Comparison of ENCODE assay signal across 12 cellular contexts in the genomic region with DNA sequence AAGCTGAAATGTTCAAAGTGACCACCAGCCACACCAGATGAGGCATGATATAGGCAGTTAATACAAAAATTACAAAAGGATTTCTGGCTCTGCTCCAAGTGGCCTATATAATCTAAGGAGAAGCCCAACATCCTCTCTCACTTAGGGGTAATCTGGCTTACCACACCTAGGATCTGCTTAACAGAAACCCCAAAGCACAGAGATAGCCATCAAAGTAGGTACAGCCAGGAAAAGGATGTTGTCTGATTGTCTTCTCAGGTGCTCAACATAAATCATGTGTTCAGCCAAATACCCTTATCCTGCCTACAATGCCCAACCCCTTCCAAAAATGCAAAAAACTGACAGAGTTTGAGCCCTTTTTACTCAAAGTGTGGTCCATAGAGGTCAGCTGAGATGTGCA. TPM values are rescaled to one million over a fixed set of nuclear protein-coding genes. Genes with fewer than 3 reads are reported as not detected.
A peak's percentile ranks its signal among the peaks of the same experiment; 100 is the strongest.
DNase-seq lines count a peak whose midpoint lies in the region; ATAC-seq, FAIRE-seq and TF ChIP-seq lines count a peak whose summit lies in the region.
"Had no signal": no experiment of that assay in that cellular context is flagged by ENCODE, and none has a peak within 500 bp of the region (broad histone marks: within the 10 kb centered on the region; RNA-seq: fewer than 3 reads in every experiment).

No MANE protein-coding gene starts in this region.

- TF ChIP-seq EP300 in K562 (IDR thresholded peaks at IDR 0.05; ENCODE audit: low read length), result no peak

- TF ChIP-seq POLR2A in K562 (conservative IDR thresholded peaks at IDR 0.05), result no peak

- H3K27me3 Mint-ChIP-seq in activated naive CD8-positive, alpha-beta T cell treated with anti-CD3 and anti-CD28 coated beads, Interleukin-2, amount 10 ng/mL, durations not matched to agents 7 days and 5 days, result no peaks in the 10 kb centered on the region
- no peaks in the 10 kb centered on the region for H3K27me3 Mint-ChIP-seq in activated naive CD8-positive, alpha-beta T cell treated with anti-CD3 and anti-CD28 coated beads, Interleukin-2, amount 50 U/mL, for 24 hours
- H3K27me3 Mint-ChIP-seq in naive thymus-derived CD4-positive, alpha-beta T cell, result peaks cover 0 to 9% (median 0%) of the 10 kb centered on the region in 5 donors
- H3K27me3 Mint-ChIP-seq: stimulated activated memory B cell treated with anti-CD40 and anti-IgM and Interleukin-4, amounts not matched to agents 10 μg/mL and 1 μg/mL and 100 μg/mL, for 72 hours had no signal

- POLR2A ChIA-PET in activated naive CD8-positive, alpha-beta T cell treated with anti-CD3 and anti-CD28 coated beads, Interleukin-2, amount 10 ng/mL, durations not matched to agents 7 days and 5 days (lab: Charles Lee), result interaction anchor here (1.4 to 1.6 kb wide), 2 partner anchors 91 to 226 kb away, joined by 3 read pairs; a partner anchor contains a TSS
- POLR2A ChIA-PET in K562 (lab: Yijun Ruan, JAX), result no interaction called here
- POLR2A ChIA-PET in naive thymus-derived CD4-positive, alpha-beta T cell (lab: Charles Lee), result no interaction called here

- intact Hi-C loops in K562 (cut with micrococcal nuclease), result no loop called here
- intact Hi-C loops in naive thymus-derived CD4-positive, alpha-beta T cell (cut with micrococcal nuclease), result loop anchor here in 1 of 2 donors (2.0 kb wide), 1 partner anchor 14 kb away; no protein-coding TSS in a partner anchor
- intact Hi-C loops in upper lobe of right lung (cut with DNase I), result no loop called here

- no peak overlapping the region for H3K9ac ChIP-seq in K562 (ENCODE audit: insufficient read depth in 1 of 2, low read depth in 2 of 2, low read length in 2 of 2)

- no peak overlapping the region for H2AFZ ChIP-seq in K562 (ENCODE audit: low read depth, low read length)

- in situ Hi-C loops in K562 (cut with MboI), result no loop called here

- H3K9me3 ChIP-seq in K562 (replicated peaks; ENCODE audit: control insufficient read depth, insufficient read depth, low read depth, low read length) (no peaks in the 10 kb centered on the region), upper lobe of right lung (no peaks in the 10 kb centered on the region)
- H3K9me3 ChIP-seq in naive thymus-derived CD4-positive, alpha-beta T cell (ENCODE audit: control insufficient read depth in 2 of 3, low read length in 3 of 3), result no peaks in the 10 kb centered on the region

- no peaks in the 10 kb centered on the region for H3K9me1 ChIP-seq in K562 (ENCODE audit: control insufficient read depth, insufficient read depth, low read length)

- H3K4me1 ChIP-seq in K562 (replicated peaks in 1 of 2; ENCODE audit: control insufficient read depth in 2 of 2, insufficient read depth in 2 of 2, low read length in 2 of 2) (no peaks in the 10 kb centered on the region), upper lobe of right lung (peaks cover 3% of the 10 kb centered on the region)
- peaks cover 0 to 8% of the 10 kb centered on the region in 2 donors for H3K4me1 ChIP-seq in naive thymus-derived CD4-positive, alpha-beta T cell (ENCODE audit: control insufficient read depth in 2 of 2, insufficient read depth in 2 of 2, low read length in 2 of 2)

- H3K4me2 ChIP-seq in K562 (ENCODE audit: insufficient read depth, low read length), result no peak overlapping the region

- TF ChIP-seq CTCF in K562 (IDR thresholded peaks at IDR 0.05 in 2 of 3, conservative IDR thresholded peaks at IDR 0.05 in 1 of 3; ENCODE audit: insufficient read depth in 2 of 3, low read depth in 1 of 3, low read length in 3 of 3), result no peak
- no peak for TF ChIP-seq CTCF in upper lobe of right lung (IDR thresholded peaks at IDR 0.05)

- no peak for DNase-seq in activated naive CD8-positive, alpha-beta T cell treated with anti-CD3 and anti-CD28 coated beads, Interleukin-2, amount 10 ng/mL, durations not matched to agents 7 days and 5 days
- DNase-seq in activated naive CD8-positive, alpha-beta T cell treated with anti-CD3 and anti-CD28 coated beads, Interleukin-2, amount 50 U/mL, for 24 hours, result no peak
- DNase-seq in K562 (ENCODE audit: extremely low read depth in 1 of 4, low spot score in 3 of 4) (no peak), upper lobe of right lung (no peak), ecto neural progenitor cell (ENCODE audit: low spot score) (no peak), NCI-H446 treated with DMSO at 0.1 percent for 48 hours (lab: John Stamatoyannopoulos, UW) (no peak), pons (ENCODE audit: low spot score) (no peak)
- peak in 6 of 9 donors; percentile 9 to 43 (median 18) for DNase-seq in naive thymus-derived CD4-positive, alpha-beta T cell
- DNase-seq: activated CD4-positive, alpha-beta T cell treated with anti-CD3 and anti-CD28 coated beads, Interleukin-2, amount 50 U/mL, for 48 hours; NCI-H1105 treated with DMSO at 0.1 percent for 48 hours had no signal

- no peaks in the 10 kb centered on the region for H3K36me3 ChIP-seq in K562 (ENCODE audit: control insufficient read depth, insufficient read depth, low read length)
- H3K36me3 ChIP-seq in naive thymus-derived CD4-positive, alpha-beta T cell (ENCODE audit: control insufficient read depth in 2 of 3, insufficient read depth in 3 of 3, low read length in 3 of 3), result no peaks in the 10 kb centered on the region
- no peaks in the 10 kb centered on the region for H3K36me3 ChIP-seq in upper lobe of right lung

- ATAC-seq in activated naive CD8-positive, alpha-beta T cell treated with anti-CD3 and anti-CD28 coated beads, Interleukin-2, amount 10 ng/mL, durations not matched to agents 7 days and 5 days (ENCODE audit: low read depth), result peak; percentile 66
- ATAC-seq in activated naive CD8-positive, alpha-beta T cell treated with anti-CD3 and anti-CD28 coated beads, Interleukin-2, amount 50 U/mL, for 24 hours, result no peak
- ATAC-seq in K562, result no peak
- ATAC-seq in naive thymus-derived CD4-positive, alpha-beta T cell, result no peak
- ATAC-seq in upper lobe of right lung, result no peak
- ATAC-seq: stimulated activated memory B cell treated with anti-CD40 and anti-IgM and Interleukin-4, amounts not matched to agents 10 μg/mL and 1 μg/mL and 100 μg/mL, for 72 hours had no signal

- peak overlapping the region; percentile 82 for H3K27ac Mint-ChIP-seq in activated naive CD8-positive, alpha-beta T cell treated with anti-CD3 and anti-CD28 coated beads, Interleukin-2, amount 10 ng/mL, durations not matched to agents 7 days and 5 days
- H3K27ac Mint-ChIP-seq in activated naive CD8-positive, alpha-beta T cell treated with anti-CD3 and anti-CD28 coated beads, Interleukin-2, amount 50 U/mL, for 24 hours, result no peak overlapping the region
- peak overlapping the region in 8 of 9 donors; percentile 63 to 89 (median 81) for H3K27ac Mint-ChIP-seq in naive thymus-derived CD4-positive, alpha-beta T cell
- H3K27ac Mint-ChIP-seq: activated T-helper 1 cell treated with anti-CD3 and anti-CD28 coated beads, Interleukin-12 subunit alpha, Interleukin-12 subunit beta, Interleukin-2, Interleukin-4 antibody, amounts not matched to agents 30 ng/mL and 10 ng/mL and 1 ng/mL, durations not matched to agents 14 hours and 24 hours and 36 hours; stimulated activated memory B cell treated with anti-CD40 and anti-IgM and Interleukin-4, amounts not matched to agents 10 μg/mL and 1 μg/mL and 100 μg/mL, for 72 hours had no signal

- no peak for FAIRE-seq in K562 (lab: Jason Lieb, UNC)

- no peaks in the 10 kb centered on the region for H4K20me1 ChIP-seq in K562 (replicated peaks; ENCODE audit: control insufficient read depth, insufficient read depth, low read length)

- peak overlapping the region; percentile 65 for H3K4me3 Mint-ChIP-seq in activated naive CD8-positive, alpha-beta T cell treated with anti-CD3 and anti-CD28 coated beads, Interleukin-2, amount 10 ng/mL, durations not matched to agents 7 days and 5 days
- no peak overlapping the region for H3K4me3 Mint-ChIP-seq in activated naive CD8-positive, alpha-beta T cell treated with anti-CD3 and anti-CD28 coated beads, Interleukin-2, amount 50 U/mL, for 24 hours
- H3K4me3 Mint-ChIP-seq in naive thymus-derived CD4-positive, alpha-beta T cell, result peak overlapping the region in 9 of 10 donors; percentile 21 to 85 (median 44)
- H3K4me3 Mint-ChIP-seq: stimulated activated memory B cell treated with anti-CD40 and anti-IgM and Interleukin-4, amounts not matched to agents 10 μg/mL and 1 μg/mL and 100 μg/mL, for 72 hours had no signal

- H3K4me1 Mint-ChIP-seq in activated naive CD8-positive, alpha-beta T cell treated with anti-CD3 and anti-CD28 coated beads, Interleukin-2, amount 10 ng/mL, durations not matched to agents 7 days and 5 days, result peaks cover 21% of the 10 kb centered on the region
- H3K4me1 Mint-ChIP-seq in activated naive CD8-positive, alpha-beta T cell treated with anti-CD3 and anti-CD28 coated beads, Interleukin-2, amount 50 U/mL, for 24 hours, result peaks cover 13% of the 10 kb centered on the region
- H3K4me1 Mint-ChIP-seq in naive thymus-derived CD4-positive, alpha-beta T cell, result peaks cover 3 to 35% (median 19%) of the 10 kb centered on the region in 7 donors
- H3K4me1 Mint-ChIP-seq: stimulated activated memory B cell treated with anti-CD40 and anti-IgM and Interleukin-4, amounts not matched to agents 10 μg/mL and 1 μg/mL and 100 μg/mL, for 72 hours had no signal

- no TSS peak for BruUV-seq in K562 (replicated peaks; lab: Mats Ljungman, UMichigan)

- TF ChIP-seq RAD21 in K562 (CRISPR knock-in tag; conservative IDR thresholded peaks at IDR 0.05 in 1 of 2, IDR thresholded peaks at IDR 0.05 in 1 of 2), result no peak

- CTCF ChIA-PET in K562 (lab: Yijun Ruan, JAX; ENCODE audit: low intra/inter-chr PET ratio), result no interaction called here
- CTCF ChIA-PET in naive thymus-derived CD4-positive, alpha-beta T cell (lab: Charles Lee), result interaction anchor here (1.2 to 2.4 kb wide), 2 partner anchors 11 to 14 kb away, joined by 4 to 7 read pairs; no protein-coding TSS in a partner anchor

- no peak overlapping the region for H3K27ac ChIP-seq in K562 (ENCODE audit: extremely low read depth, low read depth, low read length)
- peak overlapping the region; percentile 55 for H3K27ac ChIP-seq in naive thymus-derived CD4-positive, alpha-beta T cell (ENCODE audit: low read depth, low read length)
- H3K27ac ChIP-seq in upper lobe of right lung, result peak overlapping the region; percentile 69

- H3K9me3 Mint-ChIP-seq in activated naive CD8-positive, alpha-beta T cell treated with anti-CD3 and anti-CD28 coated beads, Interleukin-2, amount 10 ng/mL, durations not matched to agents 7 days and 5 days, result peaks cover 8% of the 10 kb centered on the region
- peaks cover 5% of the 10 kb centered on the region for H3K9me3 Mint-ChIP-seq in activated naive CD8-positive, alpha-beta T cell treated with anti-CD3 and anti-CD28 coated beads, Interleukin-2, amount 50 U/mL, for 24 hours
- H3K9me3 Mint-ChIP-seq in naive thymus-derived CD4-positive, alpha-beta T cell, result peaks cover 0 to 5% (median 0%) of the 10 kb centered on the region in 11 donors

- H3K4me3 ChIP-seq in K562 (no peak overlapping the region), upper lobe of right lung (peak overlapping the region; percentile 39)
- H3K4me3 ChIP-seq in naive thymus-derived CD4-positive, alpha-beta T cell (ENCODE audit: low read length), result peak overlapping the region; percentile 11

- H3K79me2 ChIP-seq in K562 (ENCODE audit: control insufficient read depth, insufficient read depth, low read length), result no peaks in the 10 kb centered on the region

- peaks cover 5% of the 10 kb centered on the region for H3K36me3 Mint-ChIP-seq in activated naive CD8-positive, alpha-beta T cell treated with anti-CD3 and anti-CD28 coated beads, Interleukin-2, amount 10 ng/mL, durations not matched to agents 7 days and 5 days
- H3K36me3 Mint-ChIP-seq in activated naive CD8-positive, alpha-beta T cell treated with anti-CD3 and anti-CD28 coated beads, Interleukin-2, amount 50 U/mL, for 24 hours (ENCODE audit: low read depth), result no peaks in the 10 kb centered on the region
- peaks cover 0 to 2% (median 0%) of the 10 kb centered on the region in 5 donors for H3K36me3 Mint-ChIP-seq in naive thymus-derived CD4-positive, alpha-beta T cell
- H3K36me3 Mint-ChIP-seq: stimulated activated memory B cell treated with anti-CD40 and anti-IgM and Interleukin-4, amounts not matched to agents 10 μg/mL and 1 μg/mL and 100 μg/mL, for 72 hours had no signal

- H3K27me3 ChIP-seq in K562 (ENCODE audit: control insufficient read depth in 2 of 2, insufficient read depth in 2 of 2, low read length in 2 of 2) (no peaks in the 10 kb centered on the region; a peak in 1 of 5 replicates), upper lobe of right lung (no peaks in the 10 kb centered on the region)
- no peaks in the 10 kb centered on the region for H3K27me3 ChIP-seq in naive thymus-derived CD4-positive, alpha-beta T cell (ENCODE audit: control insufficient read depth in 2 of 2, insufficient read depth in 2 of 2, low read length in 2 of 2)

RNA-seq across cellular contexts. Expression of a gene that starts 54.0 kb away (rescaled TPM):
- 10 to 100 TPM; 81.4 to 82.7 TPM for total RNA-seq in activated naive CD8-positive, alpha-beta T cell treated with anti-CD3 and anti-CD28 coated beads, Interleukin-2, amount 10 ng/mL, durations not matched to agents 7 days and 5 days
- 28.4 and 46.3 TPM in 2 replicates for total RNA-seq in K562 (2011; cell fraction: chromatin; rRNA removed; ENCODE audit: low replicate concordance)
- total RNA-seq in K562 (2011; cell fraction: nucleolus; rRNA removed), result 20.7 and 26.5 TPM in 2 replicates
- total RNA-seq in K562 (2011; cell fraction: nucleoplasm; rRNA removed), result 34.1 and 43.0 TPM in 2 replicates
- total RNA-seq in K562 (2014; rRNA removed), result 10.5 and 14.5 TPM in 2 replicates
- 18.0 and 19.1 TPM in 2 replicates for total RNA-seq in K562 (2014; rRNA removed; fragmentation: Illumina TruSeq; extraction: Trizol)
- 7.6 and 12.0 TPM in 2 replicates for total RNA-seq in K562 (2015; rRNA removed; fragmentation: Illumina TruSeq; extraction: Trizol)
- 14.0 and 14.1 TPM in 2 replicates for total RNA-seq in K562 (2021)
- polyA plus RNA-seq in K562 (2011; rRNA removed), result 15.0 and 16.5 TPM in 2 replicates
- 4.1 and 10.4 TPM in 2 replicates for polyA plus RNA-seq in K562 (2011; cell fraction: cytosol; rRNA removed)
- polyA plus RNA-seq in K562 (2011; cell fraction: nucleus; rRNA removed), result 10.5 and 12.1 TPM in 2 replicates
- 3.5 and 4.5 TPM in 2 replicates for polyA plus RNA-seq in K562 (2012)
- polyA plus RNA-seq in K562 (2014; fragmentation: Illumina TruSeq; extraction: Trizol), result 8.2 and 8.4 TPM in 2 replicates
- 10 to 100 TPM in 1 of 2 experiments, 1 to 10 TPM in 1; 8.2 to 10.3 TPM for polyA plus RNA-seq in K562 (2014; fragmentation: Nextera tagmentation; extraction: Ambion mirVana)
- polyA plus RNA-seq in K562 (2014; rRNA removed), result 8.9 and 13.0 TPM in 2 replicates
- 34.5 and 38.7 TPM in 2 replicates for polyA minus RNA-seq in K562 (2011; rRNA and poly(A)+ RNA removed)
- 8.8 and 9.2 TPM in 2 replicates for polyA minus RNA-seq in K562 (2011; cell fraction: cytosol; rRNA and poly(A)+ RNA removed)
- polyA minus RNA-seq in K562 (2011; cell fraction: nucleus; rRNA and poly(A)+ RNA removed), result 16.8 and 32.1 TPM in 2 replicates
- 10 to 100 TPM; 72.1 to 92.7 (median 91.9) TPM for total RNA-seq in naive thymus-derived CD4-positive, alpha-beta T cell
- polyA plus RNA-seq in naive thymus-derived CD4-positive, alpha-beta T cell, result 10 to 100 TPM; 64.3 to 91.0 TPM
- 37.7 TPM for total RNA-seq in upper lobe of right lung

Comparison
In these comparisons a context has a peak if more than half of its experiments do, and no peak if none do; other contexts are left out.
1. DNase-seq: peak in naive thymus-derived CD4-positive, alpha-beta T cell (6 of 9); none in activated naive CD8-positive, alpha-beta T cell treated with anti-CD3 and anti-CD28 coated beads, Interleukin-2, amount 10 ng/mL, durations not matched to agents 7 days and 5 days (single experiment), activated naive CD8-positive, alpha-beta T cell treated with anti-CD3 and anti-CD28 coated beads, Interleukin-2, amount 50 U/mL, for 24 hours (single experiment), K562 (0 of 4), upper lobe of right lung (single experiment), ecto neural progenitor cell (single experiment), NCI-H446 treated with DMSO at 0.1 percent for 48 hours (single experiment) and pons (single experiment).